8 cellular contexts compared by ENCODE assay signal in the genomic region with DNA sequence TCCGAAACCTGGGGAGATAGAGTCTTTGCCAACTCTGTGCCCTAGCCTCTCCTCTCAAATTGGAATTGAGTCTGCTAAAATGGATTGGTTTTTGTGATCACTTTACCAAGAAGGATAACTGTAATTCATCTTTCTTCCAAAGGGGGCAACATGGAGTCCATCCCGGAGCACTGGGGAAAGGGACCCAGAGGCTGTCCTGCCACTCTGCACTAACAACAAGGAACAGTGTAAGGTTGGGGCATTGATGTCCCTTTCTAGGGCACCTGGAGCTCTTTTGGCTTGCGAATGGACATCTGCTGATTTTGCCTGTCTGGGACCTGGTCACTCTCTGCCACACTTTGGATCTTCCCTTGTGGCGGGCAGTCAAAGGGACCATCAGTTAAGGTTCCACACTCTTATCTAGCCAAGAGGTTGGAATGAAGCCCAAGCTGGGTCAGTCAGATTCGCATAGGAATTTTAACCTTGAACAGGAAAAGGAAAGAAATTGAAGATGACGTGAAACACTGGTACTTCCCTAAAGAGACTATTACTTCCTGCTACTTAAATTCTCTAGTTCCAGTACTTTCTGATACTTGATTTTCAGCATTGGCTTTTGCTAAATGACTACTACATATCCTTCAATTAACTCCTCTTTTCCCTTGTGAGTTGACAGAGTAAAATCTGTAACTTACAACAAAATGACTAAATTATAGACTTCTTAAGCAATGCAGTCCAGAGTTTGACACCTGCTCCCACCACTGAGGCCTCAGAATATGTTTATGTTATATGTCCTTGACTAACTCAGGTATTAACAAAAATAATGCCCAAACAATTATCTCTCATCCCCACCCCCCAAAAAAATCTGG.
A peak's percentile ranks its signal among the peaks of the same experiment; 100 is the strongest.
DNase-seq lines count a peak whose midpoint lies in the region; ATAC-seq and TF ChIP-seq lines count a peak whose summit lies in the region.

No MANE protein-coding gene starts in this region.

- peaks cover 0 to 51% (median 25%) of the 10 kb centered on the region in 9 donors for H3K4me1 ChIP-seq in heart right ventricle
- H3K4me1 ChIP-seq in PC-3 (ENCODE audit: insufficient read depth, low read length), result peaks cover 9% of the 10 kb centered on the region
- peaks cover 20% of the 10 kb centered on the region for H3K4me1 ChIP-seq in foreskin keratinocyte

- intact Hi-C loops in heart right ventricle (cut with DNase I) (no loop called here), Right ventricle myocardium superior (cut with DNase I) (no loop called here), PC-3 (cut with micrococcal nuclease) (no loop called here)

- no peaks in the 10 kb centered on the region for H3F3A ChIP-seq in PC-3 (ENCODE audit: low read length, unreplicated experiment)

- H3K4me3 ChIP-seq in heart right ventricle (no peak overlapping the region), PC-3 (ENCODE audit: low read length) (no peak overlapping the region)

- no peak overlapping the region for H3K4me3 Mint-ChIP-seq in type B pancreatic cell

- H3K27me3 ChIP-seq in heart right ventricle (no peaks in the 10 kb centered on the region), PC-3 (ENCODE audit: low read length) (no peaks in the 10 kb centered on the region), foreskin keratinocyte (no peaks in the 10 kb centered on the region)

- H3K27me3 Mint-ChIP-seq in type B pancreatic cell, result peaks cover 15% of the 10 kb centered on the region

- no peaks in the 10 kb centered on the region for H3K36me3 ChIP-seq in heart right ventricle
- H3K36me3 ChIP-seq in PC-3 (ENCODE audit: low read depth, low read length), result no peaks in the 10 kb centered on the region

- peaks cover 29% of the 10 kb centered on the region for H3K4me1 Mint-ChIP-seq in type B pancreatic cell (ENCODE audit: unreplicated experiment)

- H3K79me2 ChIP-seq in PC-3 (ENCODE audit: low read length), result no peaks in the 10 kb centered on the region

- no peak overlapping the region for H2AFZ ChIP-seq in PC-3 (ENCODE audit: low read length)

- no peak overlapping the region for H3K27ac Mint-ChIP-seq in type B pancreatic cell

- no peak overlapping the region for H3K4me2 ChIP-seq in PC-3 (ENCODE audit: low read length)

- peak overlapping the region in 1 of 10 donors; percentile 84 for H3K27ac ChIP-seq in heart right ventricle
- H3K27ac ChIP-seq in PC-3 (ENCODE audit: low read length), result no peak overlapping the region
- H3K27ac ChIP-seq in foreskin keratinocyte, result no peak overlapping the region

- no peak for DNase-seq in heart right ventricle
- no peak for DNase-seq in Right ventricle myocardium superior
- DNase-seq in PC-3, result peak; percentile 60
- no peak for DNase-seq in foreskin keratinocyte
- no peak for DNase-seq in type B pancreatic cell (ENCODE audit: extremely low spot score, unreplicated experiment)
- DNase-seq in activated CD8-positive, alpha-beta memory T cell treated with anti-CD3 and anti-CD28 coated beads, Interleukin-2, amount 50 U/mL, for 4 hours, result no peak
- DNase-seq in NCI-H526 treated with DMSO at 0.1 percent for 48 hours (lab: John Stamatoyannopoulos, UW), result no peak
- DNase-seq in kidney tubule cell (ENCODE audit: low spot score), result no peak

- POLR2A ChIA-PET in PC-3 (lab: Charles Lee; ENCODE audit: unreplicated experiment), result no interaction called here

- WGBS in heart right ventricle, 2 donors, result 45 to 54% methylated on average over 6 of the region's 6 CpGs

- no TSS peak for BruUV-seq in PC-3 (replicated peaks; lab: Mats Ljungman, UMichigan)

- H3K9ac ChIP-seq in PC-3 (ENCODE audit: low read length), result no peak overlapping the region

- H3K9me2 ChIP-seq in PC-3 (replicated peaks; ENCODE audit: low read length), result no peaks in the 10 kb centered on the region

- no peaks in the 10 kb centered on the region for H4K20me1 ChIP-seq in PC-3 (ENCODE audit: low read length)

- TF ChIP-seq CTCF in heart right ventricle (IDR thresholded peaks at IDR 0.05), result peak; percentile 38 to 62 (median 52)
- TF ChIP-seq CTCF in PC-3 (conservative IDR thresholded peaks at IDR 0.05; ENCODE audit: low read depth, low read length), result peak; percentile 67
- peak; percentile 59 for TF ChIP-seq CTCF in foreskin keratinocyte (conservative IDR thresholded peaks at IDR 0.05)
- peak; percentile 73 for TF ChIP-seq CTCF in type B pancreatic cell (conservative IDR thresholded peaks at IDR 0.05)

- no peaks in the 10 kb centered on the region for H3K36me3 Mint-ChIP-seq in type B pancreatic cell

- no peaks in the 10 kb centered on the region for H3K9me3 Mint-ChIP-seq in type B pancreatic cell

- ATAC-seq in heart right ventricle (peak in 4 of 8 donors; percentile 30 to 39 (median 32)), Right ventricle myocardium superior (ENCODE audit: poor library complexity) (no peak), PC-3 (peak; percentile 46; the same call in 1 of the 2 replicates), foreskin keratinocyte (peak; percentile 51)

- CTCF ChIA-PET in PC-3 (lab: Charles Lee), result no interaction called here

- no peaks in the 10 kb centered on the region for H3K9me3 ChIP-seq in heart right ventricle
- no peaks in the 10 kb centered on the region for H3K9me3 ChIP-seq in PC-3 (ENCODE audit: low read length)
